19 cellular contexts compared by ENCODE assay signal in genomic region chr19:16160445-16160942, GRCh38. TPM values are rescaled to one million over a fixed set of nuclear protein-coding genes. Genes with fewer than 3 reads are reported as not detected.
DNase-seq lines count a peak whose midpoint lies in the region; ATAC-seq and TF ChIP-seq lines count a peak whose summit lies in the region.
"Had no signal": no experiment of that assay in that cellular context is flagged by ENCODE, and none has a peak within 500 bp of the region (broad histone marks: within the 10 kb centered on the region; RNA-seq: fewer than 3 reads in every experiment).

No MANE protein-coding gene starts in this region.

- H3K27ac Mint-ChIP-seq in MCF 10A (ENCODE audit: low read depth, unreplicated experiment) = peak overlapping the region; percentile 63
- peak overlapping the region; percentile 71 for H3K27ac Mint-ChIP-seq in activated CD4-positive, alpha-beta memory T cell treated with anti-CD3 and anti-CD28 coated beads, Interleukin-2, amount 10 ng/mL, durations not matched to agents 7 days and 5 days
- H3K27ac Mint-ChIP-seq in stimulated activated naive CD8-positive, alpha-beta T cell treated with anti-CD3 and anti-CD28 coated beads, Interleukin-15, Interleukin-2, amounts not matched to agents 100 ng/mL and 50 ng/mL, for 24 hours = peak overlapping the region; percentile 92
- H3K27ac Mint-ChIP-seq: CD4-positive, alpha-beta T cell had no signal

- POLR2A ChIA-PET in MCF 10A (lab: Yijun Ruan, JAX) = no interaction called here
- POLR2A ChIA-PET in activated CD4-positive, alpha-beta memory T cell treated with anti-CD3 and anti-CD28 coated beads, Interleukin-2, amount 10 ng/mL, durations not matched to agents 7 days and 5 days (lab: Charles Lee) = interaction anchor here (0.6 to 5.5 kb wide), 8 partner anchors 11 to 90 kb away, joined by 3 to 39 read pairs (median 4); partner anchors contain the start of genes HSH2D and RAB8A

- H3K4me1 ChIP-seq in breast epithelium = no peaks in the 10 kb centered on the region
- H3K4me1 ChIP-seq in body of pancreas = no peaks in the 10 kb centered on the region
- H3K4me1 ChIP-seq: tibial nerve had no signal

- ATAC-seq in body of pancreas = no peak

- TF ChIP-seq POLR2A in breast epithelium (IDR thresholded peaks at IDR 0.05) (no peak), body of pancreas (IDR thresholded peaks at IDR 0.05) (no peak)

- H3K36me3 ChIP-seq in breast epithelium (no peaks in the 10 kb centered on the region), body of pancreas (replicated peaks in 1 of 2; ENCODE audit: insufficient read depth in 1 of 2, low read depth in 2 of 2) (no peaks in the 10 kb centered on the region)
- H3K36me3 ChIP-seq: tibial nerve had no signal

- H3K27ac ChIP-seq in breast epithelium (no peak overlapping the region), epithelial cell of prostate (peak overlapping the region; percentile 93), body of pancreas (no peak overlapping the region)
- H3K27ac ChIP-seq: tibial nerve had no signal

- H3K4me3 Mint-ChIP-seq in MCF 10A (ENCODE audit: unreplicated experiment) = no peak overlapping the region
- no peak overlapping the region for H3K4me3 Mint-ChIP-seq in activated CD4-positive, alpha-beta memory T cell treated with anti-CD3 and anti-CD28 coated beads, Interleukin-2, amount 10 ng/mL, durations not matched to agents 7 days and 5 days
- H3K4me3 Mint-ChIP-seq in stimulated activated naive CD8-positive, alpha-beta T cell treated with anti-CD3 and anti-CD28 coated beads, Interleukin-15, Interleukin-2, amounts not matched to agents 100 ng/mL and 50 ng/mL, for 24 hours = peak overlapping the region; percentile 28
- H3K4me3 Mint-ChIP-seq: CD4-positive, alpha-beta T cell had no signal

- TF ChIP-seq CTCF in MCF 10A (IDR thresholded peaks at IDR 0.05; ENCODE audit: unreplicated experiment) (no peak), breast epithelium (IDR thresholded peaks at IDR 0.05) (no peak), body of pancreas (IDR thresholded peaks at IDR 0.05) (no peak)

- no peaks in the 10 kb centered on the region for H3K36me3 Mint-ChIP-seq in MCF 10A (ENCODE audit: insufficient read depth, unreplicated experiment)
- peaks cover 25% of the 10 kb centered on the region for H3K36me3 Mint-ChIP-seq in activated CD4-positive, alpha-beta memory T cell treated with anti-CD3 and anti-CD28 coated beads, Interleukin-2, amount 10 ng/mL, durations not matched to agents 7 days and 5 days (ENCODE audit: low read depth)
- H3K36me3 Mint-ChIP-seq in stimulated activated naive CD8-positive, alpha-beta T cell treated with anti-CD3 and anti-CD28 coated beads, Interleukin-15, Interleukin-2, amounts not matched to agents 100 ng/mL and 50 ng/mL, for 24 hours (ENCODE audit: low read depth) = peaks cover 17% of the 10 kb centered on the region

- DNase-seq in MCF 10A (ENCODE audit: unreplicated experiment) (no peak), breast epithelium (ENCODE audit: low spot score in 2 of 2) (no peak), epithelial cell of prostate (ENCODE audit: low read depth, low spot score) (no peak), NCI-H510A (lab: John Stamatoyannopoulos, UW) (no peak), body of pancreas (no peak), C1 segment of cervical spinal cord (lab: John Stamatoyannopoulos, UW) (no peak)
- DNase-seq in activated CD4-positive, alpha-beta memory T cell treated with anti-CD3 and anti-CD28 coated beads, Interleukin-2, amount 10 ng/mL, durations not matched to agents 7 days and 5 days = no peak
- DNase-seq: activated CD4-positive, alpha-beta T cell treated with anti-CD3 and anti-CD28 coated beads, Interleukin-2, amount 50 U/mL, for 4 hours; activated gamma-delta T cell treated with Interleukin-2 at 50 U/mL for 16 hours; CD4-positive, alpha-beta T cell; effector CD8-positive, alpha-beta T cell; KBM-7; NCI-H187 treated with DMSO at 0.1 percent for 48 hours; NCI-H345; nucleus accumbens; stimulated activated CD4-positive, alpha-beta T cell treated with anti-CD3 and anti-CD28 coated beads, Interleukin-12 subunit alpha, Interleukin-12 subunit beta, amount 100 ng/mL, for 4 hours had no signal

- intact Hi-C loops in MCF 10A (cut with micrococcal nuclease) (loop anchor here (2.0 kb wide), 1 partner anchor 50 kb away; the partner anchor contains the start of gene RAB8A), breast epithelium (cut with DNase I; ENCODE audit: low total_unique reads) (no loop called here), body of pancreas (cut with DNase I) (no loop called here)

- WGBS in body of pancreas, 2 donors = 61 to 66% methylated on average over 4 to 6 of the region's 6 CpGs

- no peaks in the 10 kb centered on the region for H3K27me3 Mint-ChIP-seq in MCF 10A (ENCODE audit: insufficient read depth, unreplicated experiment)
- H3K27me3 Mint-ChIP-seq in activated CD4-positive, alpha-beta memory T cell treated with anti-CD3 and anti-CD28 coated beads, Interleukin-2, amount 10 ng/mL, durations not matched to agents 7 days and 5 days = no peaks in the 10 kb centered on the region
- H3K27me3 Mint-ChIP-seq in stimulated activated naive CD8-positive, alpha-beta T cell treated with anti-CD3 and anti-CD28 coated beads, Interleukin-15, Interleukin-2, amounts not matched to agents 100 ng/mL and 50 ng/mL, for 24 hours = no peaks in the 10 kb centered on the region
- H3K27me3 Mint-ChIP-seq: CD4-positive, alpha-beta T cell had no signal

- H3K4me3 ChIP-seq in breast epithelium = no peak overlapping the region
- H3K4me3 ChIP-seq in body of pancreas = no peak overlapping the region
- H3K4me3 ChIP-seq: tibial nerve had no signal

- H3K9me3 Mint-ChIP-seq in MCF 10A (ENCODE audit: unreplicated experiment) = no peaks in the 10 kb centered on the region
- H3K9me3 Mint-ChIP-seq in activated CD4-positive, alpha-beta memory T cell treated with anti-CD3 and anti-CD28 coated beads, Interleukin-2, amount 10 ng/mL, durations not matched to agents 7 days and 5 days = no peaks in the 10 kb centered on the region
- H3K9me3 Mint-ChIP-seq in stimulated activated naive CD8-positive, alpha-beta T cell treated with anti-CD3 and anti-CD28 coated beads, Interleukin-15, Interleukin-2, amounts not matched to agents 100 ng/mL and 50 ng/mL, for 24 hours = no peaks in the 10 kb centered on the region
- H3K9me3 Mint-ChIP-seq: CD4-positive, alpha-beta T cell had no signal

- peaks cover 14% of the 10 kb centered on the region for H3K4me1 Mint-ChIP-seq in MCF 10A (ENCODE audit: insufficient read depth, unreplicated experiment)
- H3K4me1 Mint-ChIP-seq in activated CD4-positive, alpha-beta memory T cell treated with anti-CD3 and anti-CD28 coated beads, Interleukin-2, amount 10 ng/mL, durations not matched to agents 7 days and 5 days = peaks cover 23% of the 10 kb centered on the region
- peaks cover 23% of the 10 kb centered on the region for H3K4me1 Mint-ChIP-seq in stimulated activated naive CD8-positive, alpha-beta T cell treated with anti-CD3 and anti-CD28 coated beads, Interleukin-15, Interleukin-2, amounts not matched to agents 100 ng/mL and 50 ng/mL, for 24 hours (ENCODE audit: low read depth)

- CTCF ChIA-PET in MCF 10A (lab: Yijun Ruan, JAX) = no interaction called here
- CTCF ChIA-PET in activated CD4-positive, alpha-beta memory T cell treated with anti-CD3 and anti-CD28 coated beads, Interleukin-2, amount 10 ng/mL, durations not matched to agents 7 days and 5 days (lab: Charles Lee) = interaction anchor here (1.5 kb wide), 1 partner anchor 25 kb away, joined by 6 read pairs; the partner anchor contains the start of gene FAM32A

- H3K9me3 ChIP-seq in breast epithelium = no peaks in the 10 kb centered on the region
- H3K9me3 ChIP-seq in body of pancreas = no peaks in the 10 kb centered on the region
- H3K9me3 ChIP-seq: tibial nerve had no signal

- H3K27me3 ChIP-seq in breast epithelium (no peaks in the 10 kb centered on the region), body of pancreas (no peaks in the 10 kb centered on the region)
- H3K27me3 ChIP-seq: tibial nerve had no signal

- BruUV-seq in MCF 10A (replicated peaks; lab: Mats Ljungman, UMichigan) = no TSS peak

RNA-seq across cellular contexts. Expression of gene CIB3, which starts 12.8 kb away (rescaled TPM):
- not detected in 2 replicates for total RNA-seq in MCF 10A (2022)
- under 1 TPM in 1 of 3 donors, not detected in 2; 0.59 TPM for total RNA-seq in breast epithelium
- not detected for total RNA-seq in activated CD4-positive, alpha-beta memory T cell treated with anti-CD3 and anti-CD28 coated beads, Interleukin-2, amount 10 ng/mL, durations not matched to agents 7 days and 5 days
- total RNA-seq in body of pancreas = not detected
- total RNA-seq: CD4-positive, alpha-beta T cell; liver; tibial nerve had no signal

RNA-seq across cellular contexts. Expression of gene HSH2D, which starts 17.0 kb away (rescaled TPM):
- total RNA-seq in MCF 10A (2022) (0.49 TPM in 1 of 2 replicates, not detected in the other), breast epithelium (1 to 10 TPM in 2 of 3 donors, under 1 TPM in 1; 0.16 to 5.7 (median 5.6) TPM), body of pancreas (1 to 10 TPM; 3.6 to 9.6 TPM)
- total RNA-seq in activated CD4-positive, alpha-beta memory T cell treated with anti-CD3 and anti-CD28 coated beads, Interleukin-2, amount 10 ng/mL, durations not matched to agents 7 days and 5 days = 100 to 1,000 TPM; 101 to 110 TPM

RNA-seq across cellular contexts. Expression of gene FAM32A, which starts 24.7 kb away (rescaled TPM):
- 48.1 and 53.7 TPM in 2 replicates for total RNA-seq in MCF 10A (2022)
- 100 to 1,000 TPM in 1 of 3 donors, 10 to 100 TPM in 2; 80.0 to 112 (median 86.3) TPM for total RNA-seq in breast epithelium
- 10 to 100 TPM; 66.0 to 70.8 TPM for total RNA-seq in activated CD4-positive, alpha-beta memory T cell treated with anti-CD3 and anti-CD28 coated beads, Interleukin-2, amount 10 ng/mL, durations not matched to agents 7 days and 5 days
- total RNA-seq in body of pancreas = 10 to 100 TPM; 29.6 to 44.5 TPM

RNA-seq across cellular contexts. Expression of gene AP1M1, which starts 37.2 kb away (rescaled TPM):
- total RNA-seq in MCF 10A (2022) (53.8 and 62.1 TPM in 2 replicates), breast epithelium (100 to 1,000 TPM in 1 of 3 donors, 10 to 100 TPM in 2; 43.3 to 123 (median 75.7) TPM), body of pancreas (10 to 100 TPM; 22.3 to 23.1 TPM)
- total RNA-seq in activated CD4-positive, alpha-beta memory T cell treated with anti-CD3 and anti-CD28 coated beads, Interleukin-2, amount 10 ng/mL, durations not matched to agents 7 days and 5 days = 100 to 1,000 TPM; 131 to 151 TPM

RNA-seq across cellular contexts. Expression of gene RAB8A, which starts 48.8 kb away (rescaled TPM):
- total RNA-seq in MCF 10A (2022) = 41.6 and 50.1 TPM in 2 replicates
- 10 to 100 TPM; 34.7 to 40.6 (median 38.8) TPM for total RNA-seq in breast epithelium
- total RNA-seq in activated CD4-positive, alpha-beta memory T cell treated with anti-CD3 and anti-CD28 coated beads, Interleukin-2, amount 10 ng/mL, durations not matched to agents 7 days and 5 days = 100 to 1,000 TPM; 141 to 147 TPM
- total RNA-seq in body of pancreas = 10 to 100 TPM; 15.5 to 32.2 TPM

Comparison
In these comparisons a context has a peak if more than half of its experiments do, and no peak if none do; other contexts are left out.
1. RNA of gene HSH2D, which starts 17.0 kb away (total RNA-seq): 101 to 110 TPM in activated CD4-positive, alpha-beta memory T cell treated with anti-CD3 and anti-CD28 coated beads, Interleukin-2, amount 10 ng/mL, durations not matched to agents 7 days and 5 days; 3.6 to 9.6 TPM in body of pancreas, 0.16 to 5.7 TPM in breast epithelium and 0.49 TPM in MCF 10A; every median in the first group is over 4 times any median in the second.
2. Peak in every context shown above with its lines, with median percentiles within 50 percentile points of each other: H3K27ac Mint-ChIP-seq.